In the genomic region with DNA sequence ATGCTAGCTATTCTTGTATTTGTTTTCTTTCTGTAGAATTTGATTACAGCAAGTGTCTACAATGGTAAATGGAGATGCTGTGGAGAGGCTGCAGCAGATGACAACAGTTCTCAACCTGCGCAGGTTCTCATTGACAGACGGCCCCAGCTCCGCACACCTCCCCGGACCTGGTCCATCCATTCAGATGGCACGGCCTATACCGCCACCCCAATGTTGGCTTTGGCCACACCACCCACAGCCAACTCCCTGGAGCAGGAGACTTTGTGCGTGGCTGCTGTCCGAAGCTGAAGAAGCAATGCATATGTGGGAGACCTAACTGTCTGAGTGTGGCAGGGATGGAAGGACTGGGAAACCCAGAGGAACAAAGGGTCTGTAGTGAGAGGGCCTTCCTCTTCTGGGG, we compare ENCODE assay signal across 37 cellular contexts.
A peak's percentile ranks its signal among the peaks of the same experiment; 100 is the strongest.
DNase-seq lines count a peak whose midpoint lies in the region; ATAC-seq, FAIRE-seq and TF ChIP-seq lines count a peak whose summit lies in the region.
"Had no signal": no experiment of that assay in that cellular context is flagged by ENCODE, and none has a peak within 500 bp of the region (broad histone marks: within the 10 kb centered on the region; RNA-seq: fewer than 3 reads in every experiment).

No MANE protein-coding gene starts in this region.

- no peak overlapping the region for H3K4me3 Mint-ChIP-seq in T-helper 2 cell treated with Interferon-gamma antibody and Interleukin-4, amounts not matched to agents 5 μg/mL and 100 μg/mL, for 36 hours
- H3K4me3 Mint-ChIP-seq: B cell; CD14-positive monocyte; CD4-positive, alpha-beta memory T cell; CD4-positive, alpha-beta T cell; CD8-positive, alpha-beta memory T cell; CD8-positive, alpha-beta T cell had no signal

- no peak for TF ChIP-seq RAD21 in SK-N-SH (IDR thresholded peaks at IDR 0.05; ENCODE audit: low read length)

- ATAC-seq in Right ventricle myocardium superior (ENCODE audit: poor library complexity) (no peak), RWPE2 (ENCODE audit: low read depth) (no peak)
- ATAC-seq: A549; CD8-positive, alpha-beta T cell had no signal

- H3K27me3 ChIP-seq in right atrium auricular region = no peaks in the 10 kb centered on the region
- H3K27me3 ChIP-seq in RWPE2 (ENCODE audit: insufficient read depth, poor library complexity, severe bottlenecking) = no peaks in the 10 kb centered on the region
- H3K27me3 ChIP-seq in spleen (replicated peaks in 1 of 7) = peaks cover 0 to 26% (median 0%) of the 10 kb centered on the region in 7 donors
- no peaks in the 10 kb centered on the region for H3K27me3 ChIP-seq in SK-N-SH (ENCODE audit: insufficient read depth)
- H3K27me3 ChIP-seq: BE2C; BLaER1; BLaER1 treated with 17β-estradiol and CSF1 and Interleukin-3, amounts not matched to agents 10 nM and 100 nM had no signal

- no peaks in the 10 kb centered on the region for H3K79me2 ChIP-seq in SK-N-SH (ENCODE audit: insufficient read depth)

- H3K36me3 ChIP-seq in right atrium auricular region (no peaks in the 10 kb centered on the region), RWPE2 (ENCODE audit: low read depth) (no peaks in the 10 kb centered on the region), kidney (ENCODE audit: control insufficient read depth in 1 of 2, insufficient read depth in 2 of 2, low read length in 2 of 2) (no peaks in the 10 kb centered on the region), spleen (no peaks in the 10 kb centered on the region), SK-N-SH (replicated peaks in 1 of 2; ENCODE audit: control insufficient read depth in 1 of 2, insufficient read depth in 2 of 2, low read length in 1 of 2) (no peaks in the 10 kb centered on the region)
- H3K36me3 ChIP-seq: BE2C; BLaER1; BLaER1 treated with 17β-estradiol and CSF1 and Interleukin-3, amounts not matched to agents 10 nM and 100 nM had no signal

- H3K27me3 Mint-ChIP-seq in T-helper 2 cell treated with Interferon-gamma antibody and Interleukin-4, amounts not matched to agents 5 μg/mL and 100 μg/mL, for 36 hours (ENCODE audit: low read depth) = no peaks in the 10 kb centered on the region

- no peaks in the 10 kb centered on the region for H4K20me1 ChIP-seq in SK-N-SH (ENCODE audit: insufficient read depth)
- H4K20me1 ChIP-seq: BLaER1; BLaER1 treated with 17β-estradiol and CSF1 and Interleukin-3, amounts not matched to agents 10 nM and 100 nM had no signal

- H3K27ac ChIP-seq in right atrium auricular region = no peak overlapping the region
- H3K27ac ChIP-seq in RWPE2 (ENCODE audit: poor library complexity, severe bottlenecking) = peak overlapping the region; percentile 64
- H3K27ac ChIP-seq in kidney (ENCODE audit: low read depth in 2 of 2, low read length in 2 of 2) = no peak overlapping the region
- H3K27ac ChIP-seq in spleen = no peak overlapping the region
- no peak overlapping the region for H3K27ac ChIP-seq in SK-N-SH (ENCODE audit: low read depth in 2 of 2, low read length in 1 of 2)
- H3K27ac ChIP-seq: 22Rv1; A549; BLaER1; BLaER1 treated with 17β-estradiol and CSF1 and Interleukin-3, amounts not matched to agents 10 nM and 100 nM; C4-2B had no signal

- H3F3A ChIP-seq in SK-N-SH (replicated peaks; ENCODE audit: insufficient read depth) = no peaks in the 10 kb centered on the region

- no peak overlapping the region for H2AFZ ChIP-seq in SK-N-SH (ENCODE audit: low read depth)

- H3K27ac Mint-ChIP-seq in T-helper 2 cell treated with Interferon-gamma antibody and Interleukin-4, amounts not matched to agents 5 μg/mL and 100 μg/mL, for 36 hours = no peak overlapping the region
- H3K27ac Mint-ChIP-seq: B cell; CD14-positive monocyte; CD4-positive, alpha-beta T cell; CD4-positive, CD25-positive, alpha-beta regulatory T cell; CD8-positive, alpha-beta memory T cell; CD8-positive, alpha-beta T cell had no signal

- H3K4me3 ChIP-seq in right atrium auricular region = no peak overlapping the region
- H3K4me3 ChIP-seq in RWPE2 (ENCODE audit: severe bottlenecking) = no peak overlapping the region
- H3K4me3 ChIP-seq in kidney (ENCODE audit: low read length in 2 of 2) = no peak overlapping the region
- H3K4me3 ChIP-seq in spleen = no peak overlapping the region
- no peak overlapping the region for H3K4me3 ChIP-seq in SK-N-SH (ENCODE audit: low read depth in 2 of 2, low read length in 1 of 2)
- H3K4me3 ChIP-seq: A549; BLaER1; BLaER1 treated with 17β-estradiol and CSF1 and Interleukin-3, amounts not matched to agents 10 nM and 100 nM had no signal

- no peaks in the 10 kb centered on the region for H3K9me3 Mint-ChIP-seq in T-helper 2 cell treated with Interferon-gamma antibody and Interleukin-4, amounts not matched to agents 5 μg/mL and 100 μg/mL, for 36 hours
- H3K9me3 Mint-ChIP-seq: CD4-positive, alpha-beta T cell; CD8-positive, alpha-beta T cell had no signal

- no peaks in the 10 kb centered on the region for H3K9me2 ChIP-seq in SK-N-SH

- TF ChIP-seq POLR2A in spleen (IDR thresholded peaks at IDR 0.05) = no peak

- H3K4me1 ChIP-seq in right atrium auricular region (no peaks in the 10 kb centered on the region), RWPE2 (ENCODE audit: insufficient read depth, poor library complexity, severe bottlenecking) (no peaks in the 10 kb centered on the region), kidney (ENCODE audit: control insufficient read depth in 1 of 2, insufficient read depth in 1 of 2, low read depth in 1 of 2, low read length in 2 of 2) (peaks cover 0 to 5% of the 10 kb centered on the region in 2 donors), spleen (peaks cover 0 to 35% (median 8%) of the 10 kb centered on the region in 6 donors), SK-N-SH (ENCODE audit: control insufficient read depth in 1 of 2, insufficient read depth in 2 of 2, low read depth in 1 of 2, low read length in 1 of 2) (peaks cover 0 to 28% of the 10 kb centered on the region in 2 experiments; a peak in 2 of 4 replicates)
- H3K4me1 ChIP-seq: A549, BE2C, Caco-2 had no signal

- TF ChIP-seq EP300 in SK-N-SH (IDR thresholded peaks at IDR 0.05; ENCODE audit: borderline replicate concordance in 1 of 2, low read depth in 1 of 2, low read length in 1 of 2) = no peak

- no peaks in the 10 kb centered on the region for H3K36me3 Mint-ChIP-seq in T-helper 2 cell treated with Interferon-gamma antibody and Interleukin-4, amounts not matched to agents 5 μg/mL and 100 μg/mL, for 36 hours (ENCODE audit: low read depth)
- H3K36me3 Mint-ChIP-seq: CD14-positive monocyte; CD4-positive, alpha-beta memory T cell; CD4-positive, CD25-positive, alpha-beta regulatory T cell; CD8-positive, alpha-beta memory T cell; CD8-positive, alpha-beta T cell had no signal

- H3K9me3 ChIP-seq in right atrium auricular region (no peaks in the 10 kb centered on the region), RWPE2 (ENCODE audit: severe bottlenecking) (no peaks in the 10 kb centered on the region), kidney (ENCODE audit: control insufficient read depth in 1 of 2, low read length in 2 of 2) (no peaks in the 10 kb centered on the region), spleen (no peaks in the 10 kb centered on the region), SK-N-SH (no peaks in the 10 kb centered on the region)
- H3K9me3 ChIP-seq: A549; BE2C; BLaER1; BLaER1 treated with 17β-estradiol and CSF1 and Interleukin-3, amounts not matched to agents 10 nM and 100 nM; Caco-2 had no signal

- no peak overlapping the region for H3K9ac ChIP-seq in kidney (ENCODE audit: low read length in 2 of 2)
- H3K9ac ChIP-seq in SK-N-SH = no peak overlapping the region
- H3K9ac ChIP-seq: BLaER1; BLaER1 treated with 17β-estradiol and CSF1 and Interleukin-3, amounts not matched to agents 10 nM and 100 nM had no signal

- 89 to 96% (median 95%) methylated on average over 8 of the region's 8 CpGs for WGBS in spleen, 5 donors
- WGBS in SK-N-SH (ENCODE audit: low lambda C conversion rate) = 46% methylated on average over 6 of the region's 8 CpGs

- H3K4me2 ChIP-seq in SK-N-SH = no peak overlapping the region
- H3K4me2 ChIP-seq: A549; BLaER1; BLaER1 treated with 17β-estradiol and CSF1 and Interleukin-3, amounts not matched to agents 10 nM and 100 nM had no signal

- CTCF ChIA-PET in SK-N-SH (lab: Yijun Ruan, JAX) = no interaction called here

- no peaks in the 10 kb centered on the region for H3K4me1 Mint-ChIP-seq in T-helper 2 cell treated with Interferon-gamma antibody and Interleukin-4, amounts not matched to agents 5 μg/mL and 100 μg/mL, for 36 hours (ENCODE audit: low read depth)
- H3K4me1 Mint-ChIP-seq: B cell; CD14-positive monocyte; CD4-positive, alpha-beta memory T cell; CD4-positive, CD25-positive, alpha-beta regulatory T cell; CD8-positive, alpha-beta memory T cell had no signal

- DNase-seq in Right ventricle myocardium superior (peak; percentile 21), right atrium auricular region (ENCODE audit: low spot score) (no peak), RWPE2 (ENCODE audit: low spot score) (no peak), kidney (peak; percentile 31), spleen (peak; percentile 59), NCI-H2227 treated with DMSO at 0.1 percent for 48 hours (lab: John Stamatoyannopoulos, UW) (no peak), SK-N-SH (no peak)
- DNase-seq in T-helper 2 cell treated with Interferon-gamma antibody and Interleukin-4, amounts not matched to agents 5 μg/mL and 100 μg/mL, for 36 hours (ENCODE audit: low spot score) = no peak
- DNase-seq: 8988T; ACHN; AML-193; BE2C; C1 segment of cervical spinal cord; Caco-2; Calu3; CD4-positive, alpha-beta memory T cell; CD4-positive, alpha-beta T cell; CD4-positive, CD25-positive, alpha-beta regulatory T cell; CD8-positive, alpha-beta memory T cell; CD8-positive, alpha-beta T cell; COR-L47; DMS 273 treated with DMSO at 0.1 percent for 48 hours; DMS153; DMS53; DMS79; DMS79 treated with DMSO at 0.1 percent for 48 hours; DND-41; EL had no signal

- FAIRE-seq in kidney (lab: Jason Lieb, UNC) = no peak
- FAIRE-seq: A204.1, A549, D721Med had no signal

- TF ChIP-seq CTCF in right atrium auricular region (IDR thresholded peaks at IDR 0.05) (no peak), RWPE2 (IDR thresholded peaks at IDR 0.05; ENCODE audit: poor library complexity, severe bottlenecking) (no peak), kidney (IDR thresholded peaks at IDR 0.05; ENCODE audit: borderline replicate concordance, extremely low read depth, insufficient read depth) (no peak), spleen (IDR thresholded peaks at IDR 0.05 in 8 of 11, conservative IDR thresholded peaks at IDR 0.05 in 3 of 11) (no peak), SK-N-SH (IDR thresholded peaks at IDR 0.05) (no peak)

- POLR2A ChIA-PET in SK-N-SH (lab: Yijun Ruan, JAX) = no interaction called here

- intact Hi-C loops in Right ventricle myocardium superior (cut with DNase I) = no loop called here
- intact Hi-C loops in kidney (cut with DNase I) = no loop called here
- intact Hi-C loops in spleen (cut with DNase I; ENCODE audit: low total_unique reads) = no loop called here

TF ChIP-seq in SK-N-SH, 30 proteins besides CTCF, POLR2A, EP300 and RAD21 (continues in another document):
- TF ChIP-seq GABPA (IDR thresholded peaks at IDR 0.05; ENCODE audit: low read depth) = no peak
- TF ChIP-seq YY1 (IDR thresholded peaks at IDR 0.05; ENCODE audit: low read depth) = no peak

Comparison
In these comparisons a context has a peak if more than half of its experiments do, and no peak if none do; other contexts are left out.
1. DNase-seq: peak in Right ventricle myocardium superior (single experiment), kidney (single experiment) and spleen (single experiment); none in right atrium auricular region (single experiment), RWPE2 (single experiment), T-helper 2 cell treated with Interferon-gamma antibody and Interleukin-4, amounts not matched to agents 5 μg/mL and 100 μg/mL, for 36 hours (single experiment), NCI-H2227 treated with DMSO at 0.1 percent for 48 hours (single experiment) and SK-N-SH (single experiment).